ENCODE assay signal across 1 cellular context in the genomic region with DNA sequence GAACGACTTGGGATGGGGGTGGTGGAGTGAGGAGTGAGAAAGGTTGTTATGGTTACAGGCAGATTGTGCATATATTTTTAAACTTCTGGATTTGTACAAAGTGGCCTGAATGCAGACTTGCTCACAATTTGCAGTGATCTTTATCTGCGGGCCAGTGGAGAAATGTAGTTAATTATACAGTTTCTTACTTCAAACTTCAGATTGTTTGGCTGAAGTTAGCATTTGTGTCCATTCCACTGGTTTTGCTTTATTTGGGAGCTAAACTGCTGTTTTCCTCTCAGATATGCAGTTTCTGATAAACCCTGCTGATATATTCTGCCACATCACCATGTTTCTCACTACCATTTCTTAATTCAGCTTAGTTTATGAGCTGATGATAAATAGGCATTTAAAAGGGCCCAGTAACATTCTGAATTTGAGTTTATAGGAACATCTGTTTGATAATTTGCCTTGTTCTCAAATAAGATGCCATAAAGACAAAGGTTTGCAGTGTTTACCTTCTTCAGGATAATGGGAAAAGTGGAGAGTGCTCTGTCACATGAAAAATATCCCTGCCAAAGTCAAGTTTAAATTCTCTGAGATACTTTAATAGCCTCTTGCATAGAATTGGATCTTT.
A peak's percentile ranks its signal among the peaks of the same experiment; 100 is the strongest.
TF ChIP-seq lines count a peak whose summit lies in the region.

No MANE protein-coding gene starts in this region.

TF ChIP-seq in HEK293, 187 proteins besides CTCF, POLR2A, EP300 and RAD21 (continued from another document):
- TF ChIP-seq, protein P1, sequence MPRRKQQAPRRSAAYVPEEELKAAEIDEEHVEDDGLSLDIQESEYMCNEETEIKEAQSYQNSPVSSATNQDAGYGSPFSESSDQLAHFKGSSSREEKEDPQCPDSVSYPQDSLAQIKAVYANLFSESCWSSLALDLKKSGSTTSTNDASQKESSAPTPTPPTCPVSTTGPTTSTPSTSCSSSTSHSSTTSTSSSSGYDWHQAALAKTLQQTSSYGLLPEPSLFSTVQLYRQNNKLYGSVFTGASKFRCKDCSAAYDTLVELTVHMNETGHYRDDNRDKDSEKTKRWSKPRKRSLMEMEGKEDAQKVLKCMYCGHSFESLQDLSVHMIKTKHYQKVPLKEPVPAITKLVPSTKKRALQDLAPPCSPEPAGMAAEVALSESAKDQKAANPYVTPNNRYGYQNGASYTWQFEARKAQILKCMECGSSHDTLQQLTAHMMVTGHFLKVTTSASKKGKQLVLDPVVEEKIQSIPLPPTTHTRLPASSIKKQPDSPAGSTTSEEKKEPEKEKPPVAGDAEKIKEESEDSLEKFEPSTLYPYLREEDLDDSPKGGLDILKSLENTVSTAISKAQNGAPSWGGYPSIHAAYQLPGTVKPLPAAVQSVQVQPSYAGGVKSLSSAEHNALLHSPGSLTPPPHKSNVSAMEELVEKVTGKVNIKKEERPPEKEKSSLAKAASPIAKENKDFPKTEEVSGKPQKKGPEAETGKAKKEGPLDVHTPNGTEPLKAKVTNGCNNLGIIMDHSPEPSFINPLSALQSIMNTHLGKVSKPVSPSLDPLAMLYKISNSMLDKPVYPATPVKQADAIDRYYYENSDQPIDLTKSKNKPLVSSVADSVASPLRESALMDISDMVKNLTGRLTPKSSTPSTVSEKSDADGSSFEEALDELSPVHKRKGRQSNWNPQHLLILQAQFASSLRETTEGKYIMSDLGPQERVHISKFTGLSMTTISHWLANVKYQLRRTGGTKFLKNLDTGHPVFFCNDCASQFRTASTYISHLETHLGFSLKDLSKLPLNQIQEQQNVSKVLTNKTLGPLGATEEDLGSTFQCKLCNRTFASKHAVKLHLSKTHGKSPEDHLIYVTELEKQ (tag by site-specific recombination; IDR thresholded peaks at IDR 0.05; ENCODE audit: borderline replicate concordance), result peak; percentile 63; the same call in 1 of the 2 replicates
- peak; percentile 74; the same call in 1 of the 2 replicates for TF ChIP-seq SCRT1 (tag by site-specific recombination; IDR thresholded peaks at IDR 0.05; ENCODE audit: borderline replicate concordance)
- no peak for TF ChIP-seq ZNF404 (tag by site-specific recombination; IDR thresholded peaks at IDR 0.05)
- TF ChIP-seq, protein P2, sequence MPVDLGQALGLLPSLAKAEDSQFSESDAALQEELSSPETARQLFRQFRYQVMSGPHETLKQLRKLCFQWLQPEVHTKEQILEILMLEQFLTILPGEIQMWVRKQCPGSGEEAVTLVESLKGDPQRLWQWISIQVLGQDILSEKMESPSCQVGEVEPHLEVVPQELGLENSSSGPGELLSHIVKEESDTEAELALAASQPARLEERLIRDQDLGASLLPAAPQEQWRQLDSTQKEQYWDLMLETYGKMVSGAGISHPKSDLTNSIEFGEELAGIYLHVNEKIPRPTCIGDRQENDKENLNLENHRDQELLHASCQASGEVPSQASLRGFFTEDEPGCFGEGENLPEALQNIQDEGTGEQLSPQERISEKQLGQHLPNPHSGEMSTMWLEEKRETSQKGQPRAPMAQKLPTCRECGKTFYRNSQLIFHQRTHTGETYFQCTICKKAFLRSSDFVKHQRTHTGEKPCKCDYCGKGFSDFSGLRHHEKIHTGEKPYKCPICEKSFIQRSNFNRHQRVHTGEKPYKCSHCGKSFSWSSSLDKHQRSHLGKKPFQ (tag by site-specific recombination; IDR thresholded peaks at IDR 0.05), result peak; percentile 31; the same call in 1 of the 2 replicates
- TF ChIP-seq ZBTB8A (tag by site-specific recombination; IDR thresholded peaks at IDR 0.05), result peak; percentile 15; the same call in 1 of the 2 replicates
- TF ChIP-seq, protein P3, sequence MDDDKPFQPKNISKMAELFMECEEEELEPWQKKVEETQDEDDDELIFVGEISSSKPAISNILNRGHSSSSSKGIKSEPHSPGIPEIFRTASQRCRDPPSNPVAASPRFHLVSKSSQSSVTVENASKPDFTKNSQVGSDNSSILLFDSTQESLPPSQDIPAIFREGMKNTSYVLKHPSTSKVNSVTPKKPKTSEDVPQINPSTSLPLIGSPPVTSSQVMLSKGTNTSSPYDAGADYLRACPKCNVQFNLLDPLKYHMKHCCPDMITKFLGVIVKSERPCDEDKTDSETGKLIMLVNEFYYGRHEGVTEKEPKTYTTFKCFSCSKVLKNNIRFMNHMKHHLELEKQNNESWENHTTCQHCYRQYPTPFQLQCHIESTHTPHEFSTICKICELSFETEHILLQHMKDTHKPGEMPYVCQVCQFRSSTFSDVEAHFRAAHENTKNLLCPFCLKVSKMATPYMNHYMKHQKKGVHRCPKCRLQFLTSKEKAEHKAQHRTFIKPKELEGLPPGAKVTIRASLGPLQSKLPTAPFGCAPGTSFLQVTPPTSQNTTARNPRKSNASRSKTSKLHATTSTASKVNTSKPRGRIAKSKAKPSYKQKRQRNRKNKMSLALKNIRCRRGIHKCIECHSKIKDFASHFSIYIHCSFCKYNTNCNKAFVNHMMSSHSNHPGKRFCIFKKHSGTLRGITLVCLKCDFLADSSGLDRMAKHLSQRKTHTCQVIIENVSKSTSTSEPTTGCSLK (tag by site-specific recombination; IDR thresholded peaks at IDR 0.05), result no peak
- no peak for TF ChIP-seq ZNF785 (tag by site-specific recombination; IDR thresholded peaks at IDR 0.05)
- TF ChIP-seq ZFP3 (tag by site-specific recombination; IDR thresholded peaks at IDR 0.05; ENCODE audit: low read depth), result no peak
- no peak for TF ChIP-seq ZNF133 (tag by site-specific recombination; IDR thresholded peaks at IDR 0.05)
- peak; percentile 91 for TF ChIP-seq OSR2 (tag by site-specific recombination; IDR thresholded peaks at IDR 0.05)
- TF ChIP-seq FEZF1 (tag by site-specific recombination; IDR thresholded peaks at IDR 0.05), result peak; percentile 93
- TF ChIP-seq ZNF843 (tag by site-specific recombination; IDR thresholded peaks at IDR 0.05), result peak; percentile 97
- 0 out of 2 replicates have a peak, but pooled peaks have one; percentile 25 for TF ChIP-seq ZBTB17 (tag by site-specific recombination; IDR thresholded peaks at IDR 0.05)
- peak; percentile 35; the same call in 1 of the 2 replicates for TF ChIP-seq YY2 (tag by site-specific recombination; IDR thresholded peaks at IDR 0.05)
- peak; percentile 58; the same call in 1 of the 2 replicates for TF ChIP-seq ZNF596 (tag by site-specific recombination; IDR thresholded peaks at IDR 0.05)
- TF ChIP-seq, protein P4, sequence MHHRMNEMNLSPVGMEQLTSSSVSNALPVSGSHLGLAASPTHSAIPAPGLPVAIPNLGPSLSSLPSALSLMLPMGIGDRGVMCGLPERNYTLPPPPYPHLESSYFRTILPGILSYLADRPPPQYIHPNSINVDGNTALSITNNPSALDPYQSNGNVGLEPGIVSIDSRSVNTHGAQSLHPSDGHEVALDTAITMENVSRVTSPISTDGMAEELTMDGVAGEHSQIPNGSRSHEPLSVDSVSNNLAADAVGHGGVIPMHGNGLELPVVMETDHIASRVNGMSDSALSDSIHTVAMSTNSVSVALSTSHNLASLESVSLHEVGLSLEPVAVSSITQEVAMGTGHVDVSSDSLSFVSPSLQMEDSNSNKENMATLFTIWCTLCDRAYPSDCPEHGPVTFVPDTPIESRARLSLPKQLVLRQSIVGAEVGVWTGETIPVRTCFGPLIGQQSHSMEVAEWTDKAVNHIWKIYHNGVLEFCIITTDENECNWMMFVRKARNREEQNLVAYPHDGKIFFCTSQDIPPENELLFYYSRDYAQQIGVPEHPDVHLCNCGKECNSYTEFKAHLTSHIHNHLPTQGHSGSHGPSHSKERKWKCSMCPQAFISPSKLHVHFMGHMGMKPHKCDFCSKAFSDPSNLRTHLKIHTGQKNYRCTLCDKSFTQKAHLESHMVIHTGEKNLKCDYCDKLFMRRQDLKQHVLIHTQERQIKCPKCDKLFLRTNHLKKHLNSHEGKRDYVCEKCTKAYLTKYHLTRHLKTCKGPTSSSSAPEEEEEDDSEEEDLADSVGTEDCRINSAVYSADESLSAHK (tag by site-specific recombination; IDR thresholded peaks at IDR 0.05), result peak; percentile 90
- TF ChIP-seq RBAK (tag by site-specific recombination; IDR thresholded peaks at IDR 0.05), result no peak
- TF ChIP-seq ZSCAN30 (tag by site-specific recombination; IDR thresholded peaks at IDR 0.05), result peak; percentile 83; the same call in 1 of the 2 replicates
- TF ChIP-seq, protein P5, sequence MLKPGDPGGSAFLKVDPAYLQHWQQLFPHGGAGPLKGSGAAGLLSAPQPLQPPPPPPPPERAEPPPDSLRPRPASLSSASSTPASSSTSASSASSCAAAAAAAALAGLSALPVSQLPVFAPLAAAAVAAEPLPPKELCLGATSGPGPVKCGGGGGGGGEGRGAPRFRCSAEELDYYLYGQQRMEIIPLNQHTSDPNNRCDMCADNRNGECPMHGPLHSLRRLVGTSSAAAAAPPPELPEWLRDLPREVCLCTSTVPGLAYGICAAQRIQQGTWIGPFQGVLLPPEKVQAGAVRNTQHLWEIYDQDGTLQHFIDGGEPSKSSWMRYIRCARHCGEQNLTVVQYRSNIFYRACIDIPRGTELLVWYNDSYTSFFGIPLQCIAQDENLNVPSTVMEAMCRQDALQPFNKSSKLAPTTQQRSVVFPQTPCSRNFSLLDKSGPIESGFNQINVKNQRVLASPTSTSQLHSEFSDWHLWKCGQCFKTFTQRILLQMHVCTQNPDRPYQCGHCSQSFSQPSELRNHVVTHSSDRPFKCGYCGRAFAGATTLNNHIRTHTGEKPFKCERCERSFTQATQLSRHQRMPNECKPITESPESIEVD (tag by site-specific recombination; IDR thresholded peaks at IDR 0.05), result peak; percentile 99
- TF ChIP-seq ZNF561 (tag by site-specific recombination; IDR thresholded peaks at IDR 0.05; ENCODE audit: borderline replicate concordance), result peak; percentile 48; the same call in 1 of the 2 replicates
- 0 out of 2 replicates have a peak, but pooled peaks have one; percentile 19 for TF ChIP-seq TCF7L2 (IDR thresholded peaks at IDR 0.05; ENCODE audit: borderline replicate concordance, low read depth, low read length)
- peak; percentile 95; the same call in 1 of the 2 replicates for TF ChIP-seq OVOL3 (tag by site-specific recombination; IDR thresholded peaks at IDR 0.05)
- 0 out of 2 replicates have a peak, but pooled peaks have one; percentile 21 for TF ChIP-seq KLF8 (tag by site-specific recombination; IDR thresholded peaks at IDR 0.05)
- TF ChIP-seq ZNF610 (tag by site-specific recombination; IDR thresholded peaks at IDR 0.05; ENCODE audit: borderline replicate concordance), result no peak
- TF ChIP-seq ZBTB1 (tag by site-specific recombination; IDR thresholded peaks at IDR 0.05), result 0 out of 2 replicates have a peak, but pooled peaks have one; percentile 27
- no peak for TF ChIP-seq ZNF837 (tag by site-specific recombination; IDR thresholded peaks at IDR 0.05)
